ENCODE assay signal across 12 cellular contexts in the genomic region with DNA sequence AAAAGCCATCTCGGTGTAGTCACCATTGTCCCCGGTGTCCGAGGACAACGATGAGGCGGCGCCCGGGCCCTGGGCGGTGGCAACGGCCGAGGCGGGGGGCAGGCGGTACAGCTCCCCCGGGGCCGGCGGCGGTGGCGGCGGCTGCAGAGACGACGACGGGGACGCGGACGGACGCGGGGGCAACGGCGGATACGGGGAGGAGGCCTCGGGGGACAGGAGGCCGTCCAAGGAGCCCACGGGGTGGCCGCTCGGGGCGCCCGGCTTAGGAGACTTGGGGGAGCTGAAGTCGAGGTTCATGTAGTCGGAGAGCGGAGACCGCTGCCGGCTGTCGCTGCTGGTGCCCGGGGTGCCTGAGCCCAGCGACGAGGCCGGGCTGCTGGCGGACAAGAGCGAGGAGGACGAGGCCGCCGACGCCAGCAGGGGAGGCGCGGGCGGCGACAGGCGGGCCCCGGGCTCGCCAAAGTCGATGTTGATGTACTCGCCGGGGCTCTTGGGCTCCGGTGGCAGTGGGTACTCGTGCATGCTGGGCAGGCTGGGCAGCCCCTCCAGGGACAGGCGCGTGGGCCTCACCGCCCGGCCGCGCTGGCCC. TPM values are rescaled to one million over a fixed set of nuclear protein-coding genes. Genes with fewer than 3 reads are reported as not detected.
DNase-seq lines count a peak whose midpoint lies in the region; ATAC-seq and TF ChIP-seq lines count a peak whose summit lies in the region.
"Had no signal": no experiment of that assay in that cellular context is flagged by ENCODE, and none has a peak within 500 bp of the region (broad histone marks: within the 10 kb centered on the region; RNA-seq: fewer than 3 reads in every experiment).

No MANE protein-coding gene starts in this region.

- H4K20me1 ChIP-seq in BLaER1 treated with 17β-estradiol and CSF1 and Interleukin-3, amounts not matched to agents 10 nM and 100 nM, result peaks cover 69 to 85% (median 77%) of the 10 kb centered on the region in 11 experiments

- H3K4me1 Mint-ChIP-seq in Calu3 (ENCODE audit: low read depth, unreplicated experiment) (peaks cover 7% of the 10 kb centered on the region), osteocyte (ENCODE audit: unreplicated experiment) (peaks cover 42% of the 10 kb centered on the region)
- peaks cover 10% of the 10 kb centered on the region for H3K4me1 Mint-ChIP-seq in central memory CD8-positive, alpha-beta T cell

- H3K9me3 Mint-ChIP-seq in Calu3 (ENCODE audit: low read depth, unreplicated experiment) (no peaks in the 10 kb centered on the region), osteocyte (ENCODE audit: unreplicated experiment) (no peaks in the 10 kb centered on the region)
- no peaks in the 10 kb centered on the region for H3K9me3 Mint-ChIP-seq in central memory CD8-positive, alpha-beta T cell

- no peak for ATAC-seq in central memory CD8-positive, alpha-beta T cell (replicated peaks; ENCODE audit: extremely low read depth, poor library complexity, severe bottlenecking)
- ATAC-seq in HG02798 (IDR thresholded peaks at IDR 0.05; ENCODE audit: poor library complexity, unreplicated experiment), result no peak
- ATAC-seq: right lobe of liver had no signal

- intact Hi-C loops in Calu3 (cut with micrococcal nuclease; ENCODE audit: unreplicated experiment), result no loop called here

- peak overlapping the region in 8 of 10 experiments; percentile 79 to 94 (median 89); a peak in 15 of 20 replicates for H3K4me3 ChIP-seq in BLaER1 treated with 17β-estradiol and CSF1 and Interleukin-3, amounts not matched to agents 10 nM and 100 nM
- no peak overlapping the region for H3K4me3 ChIP-seq in effector memory CD4-positive, alpha-beta T cell (ENCODE audit: insufficient read depth, low read depth, low read length, poor library complexity, severe bottlenecking)

- peak overlapping the region; percentile 87 to 99 (median 96); a peak in 21 of 22 replicates for H3K4me2 ChIP-seq in BLaER1 treated with 17β-estradiol and CSF1 and Interleukin-3, amounts not matched to agents 10 nM and 100 nM

- no peak for TF ChIP-seq CTCF in Calu3 (IDR thresholded peaks at IDR 0.05; ENCODE audit: unreplicated experiment)
- TF ChIP-seq CTCF in osteocyte (IDR thresholded peaks at IDR 0.05), result no peak
- no peak for TF ChIP-seq CTCF in GM10266 (IDR thresholded peaks at IDR 0.05; ENCODE audit: control insufficient read depth, insufficient read depth, low read depth, missing control alignments)

- H3K36me3 ChIP-seq in BLaER1 treated with 17β-estradiol and CSF1 and Interleukin-3, amounts not matched to agents 10 nM and 100 nM, result peaks cover 31 to 64% (median 56%) of the 10 kb centered on the region in 11 experiments
- H3K36me3 ChIP-seq in effector memory CD4-positive, alpha-beta T cell (ENCODE audit: control insufficient read depth, insufficient read depth, low read length), result no peaks in the 10 kb centered on the region

- CTCF ChIA-PET in Calu3 (lab: Charles Lee), result no interaction called here

- H3K4me3 Mint-ChIP-seq in Calu3 (ENCODE audit: low read depth, unreplicated experiment) (peak overlapping the region; percentile 55), osteocyte (ENCODE audit: unreplicated experiment) (peak overlapping the region; percentile 73)
- peak overlapping the region; percentile 46 for H3K4me3 Mint-ChIP-seq in central memory CD8-positive, alpha-beta T cell

- H3K9ac ChIP-seq in BLaER1 treated with 17β-estradiol and CSF1 and Interleukin-3, amounts not matched to agents 10 nM and 100 nM, result peak overlapping the region in 3 of 11 experiments; percentile 67 to 72 (median 69); a peak in 3 of 22 replicates

- no peak for DNase-seq in Calu3
- no peak for DNase-seq in central memory CD8-positive, alpha-beta T cell (ENCODE audit: low spot score in 2 of 2)
- DNase-seq in osteocyte (ENCODE audit: extremely low spot score, unreplicated experiment), result no peak
- no peak for DNase-seq in NCI-H1105 treated with DMSO at 0.1 percent for 48 hours (lab: John Stamatoyannopoulos, UW)
- no peak for DNase-seq in effector memory CD4-positive, alpha-beta T cell
- no peak for DNase-seq in GM10266 (ENCODE audit: extremely low spot score)
- DNase-seq: KG1, NCI-H187, NCI-H748 treated with DMSO at 0.1 percent for 48 hours had no signal

- H3K9me3 ChIP-seq in BLaER1 treated with 17β-estradiol and CSF1 and Interleukin-3, amounts not matched to agents 10 nM and 100 nM (replicated peaks in 1 of 11), result peaks cover 0 to 22% (median 18%) of the 10 kb centered on the region in 11 experiments; a peak in 16 of 22 replicates
- no peaks in the 10 kb centered on the region for H3K9me3 ChIP-seq in effector memory CD4-positive, alpha-beta T cell (ENCODE audit: control insufficient read depth, low read length)
- H3K9me3 ChIP-seq: right lobe of liver had no signal

- peaks cover 65 to 72% (median 70%) of the 10 kb centered on the region in 10 experiments for H3K4me1 ChIP-seq in BLaER1 treated with 17β-estradiol and CSF1 and Interleukin-3, amounts not matched to agents 10 nM and 100 nM
- peaks cover 36% of the 10 kb centered on the region for H3K4me1 ChIP-seq in effector memory CD4-positive, alpha-beta T cell (ENCODE audit: control insufficient read depth, insufficient read depth, low read length, poor library complexity, severe bottlenecking)

- H3K27me3 Mint-ChIP-seq in Calu3 (ENCODE audit: unreplicated experiment) (no peaks in the 10 kb centered on the region), osteocyte (ENCODE audit: unreplicated experiment) (no peaks in the 10 kb centered on the region)
- H3K27me3 Mint-ChIP-seq in central memory CD8-positive, alpha-beta T cell, result no peaks in the 10 kb centered on the region

- peak overlapping the region; percentile 54 for H3K27ac Mint-ChIP-seq in Calu3 (ENCODE audit: unreplicated experiment)
- H3K27ac Mint-ChIP-seq in central memory CD8-positive, alpha-beta T cell (ENCODE audit: low read depth), result no peak overlapping the region
- H3K27ac Mint-ChIP-seq in osteocyte (ENCODE audit: unreplicated experiment), result no peak overlapping the region

- BruUV-seq in Calu3 (replicated peaks; lab: Mats Ljungman, UMichigan), result no TSS peak

- peak overlapping the region in 5 of 11 experiments; percentile 54 to 98 (median 96); a peak in 8 of 22 replicates for H3K27ac ChIP-seq in BLaER1 treated with 17β-estradiol and CSF1 and Interleukin-3, amounts not matched to agents 10 nM and 100 nM
- H3K27ac ChIP-seq in effector memory CD4-positive, alpha-beta T cell (ENCODE audit: insufficient read depth, low read length, poor library complexity, severe bottlenecking), result no peak overlapping the region

- H3K36me3 Mint-ChIP-seq in Calu3 (ENCODE audit: insufficient read depth, unreplicated experiment) (peaks cover 30% of the 10 kb centered on the region), osteocyte (ENCODE audit: unreplicated experiment) (peaks cover 16% of the 10 kb centered on the region)
- H3K36me3 Mint-ChIP-seq in central memory CD8-positive, alpha-beta T cell (ENCODE audit: insufficient read depth), result peaks cover 11% of the 10 kb centered on the region

- no peaks in the 10 kb centered on the region for H3K27me3 ChIP-seq in BLaER1 treated with 17β-estradiol and CSF1 and Interleukin-3, amounts not matched to agents 10 nM and 100 nM
- H3K27me3 ChIP-seq in effector memory CD4-positive, alpha-beta T cell (replicated peaks; ENCODE audit: control insufficient read depth, insufficient read depth, low read length, poor library complexity, severe bottlenecking), result no peaks in the 10 kb centered on the region
- H3K27me3 ChIP-seq: right lobe of liver had no signal

RNA-seq across cellular contexts. Expression of gene IRS2, which starts 3.5 kb away (rescaled TPM):
- 4.3 and 5.4 TPM in 2 replicates for total RNA-seq in Calu3 (2022)
- 49.1 and 52.3 TPM in 2 replicates for total RNA-seq in osteocyte
